Comparison of ENCODE assay signal across 20 cellular contexts in the genomic region with DNA sequence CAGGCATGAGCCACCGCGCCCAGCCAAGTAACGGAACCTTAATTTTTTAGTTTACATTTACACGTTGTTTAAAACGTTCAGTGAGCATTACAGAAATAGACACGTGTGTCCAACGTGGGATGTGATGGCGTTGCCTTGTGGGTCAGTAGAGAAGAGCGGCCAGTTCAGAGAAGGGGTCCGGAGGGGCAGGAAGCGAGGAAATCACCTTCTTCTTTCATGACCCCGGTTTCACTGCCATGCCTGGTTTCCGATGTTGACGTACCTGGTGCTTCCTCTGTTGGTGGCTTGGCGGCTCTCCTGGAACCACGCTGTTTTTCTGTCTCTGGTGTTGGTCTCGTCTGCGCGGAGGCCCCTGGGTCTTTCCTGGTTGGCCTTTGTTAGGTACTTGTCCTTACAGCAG. TPM values are rescaled to one million over a fixed set of nuclear protein-coding genes. Genes with fewer than 3 reads are reported as not detected.
"Had no signal": no experiment of that assay in that cellular context is flagged by ENCODE, and none has a peak within 500 bp of the region (broad histone marks: within the 10 kb centered on the region; RNA-seq: fewer than 3 reads in every experiment).

No MANE protein-coding gene starts in this region.

- H3K27ac ChIP-seq: esophagus squamous epithelium, hepatocyte, parathyroid adenoma, prostate gland, thoracic aorta, transverse colon had no signal

- H3K4me3 Mint-ChIP-seq: dendritic cell treated with granulocyte-macrophage colony-stimulating factor and Interleukin-4, amounts not matched to agents 40 ng/mL and 50 ng/mL, for 4 days; effector memory CD8-positive, alpha-beta T cell; naive thymus-derived CD8-positive, alpha-beta T cell; stimulated activated naive B cell treated with anti-CD40 and anti-IgM and Interleukin-4, amounts not matched to agents 10 μg/mL and 1 μg/mL and 100 μg/mL, for 72 hours; stimulated activated naive CD8-positive, alpha-beta T cell treated with anti-CD3 and anti-CD28 coated beads, Interleukin-15, amount 100 ng/mL, for 72 hours had no signal

- H3K9me3 Mint-ChIP-seq: dendritic cell treated with granulocyte-macrophage colony-stimulating factor and Interleukin-4, amounts not matched to agents 40 ng/mL and 50 ng/mL, for 4 days; effector memory CD8-positive, alpha-beta T cell; naive thymus-derived CD8-positive, alpha-beta T cell; stimulated activated naive CD8-positive, alpha-beta T cell treated with anti-CD3 and anti-CD28 coated beads, Interleukin-15, amount 100 ng/mL, for 72 hours had no signal

- H3K9me3 ChIP-seq: esophagus squamous epithelium, gastroesophageal sphincter, mucosa of descending colon, prostate gland, transverse colon had no signal

- H3K4me1 ChIP-seq: parathyroid adenoma, prostate gland, transverse colon had no signal

- H3K27ac Mint-ChIP-seq: dendritic cell treated with granulocyte-macrophage colony-stimulating factor and Interleukin-4, amounts not matched to agents 40 ng/mL and 50 ng/mL, for 4 days; stimulated activated naive B cell treated with anti-CD40 and anti-IgM and Interleukin-4, amounts not matched to agents 10 μg/mL and 1 μg/mL and 100 μg/mL, for 72 hours had no signal

- H3K79me2 ChIP-seq: parathyroid adenoma had no signal

- H3K27me3 Mint-ChIP-seq: dendritic cell treated with granulocyte-macrophage colony-stimulating factor and Interleukin-4, amounts not matched to agents 40 ng/mL and 50 ng/mL, for 4 days; effector memory CD8-positive, alpha-beta T cell; naive thymus-derived CD8-positive, alpha-beta T cell; stimulated activated naive B cell treated with anti-CD40 and anti-IgM and Interleukin-4, amounts not matched to agents 10 μg/mL and 1 μg/mL and 100 μg/mL, for 72 hours; stimulated activated naive CD8-positive, alpha-beta T cell treated with anti-CD3 and anti-CD28 coated beads, Interleukin-15, amount 100 ng/mL, for 72 hours had no signal

- DNase-seq: effector memory CD8-positive, alpha-beta T cell; esophagus squamous epithelium; foreskin fibroblast; left colon; mammary epithelial cell; naive thymus-derived CD8-positive, alpha-beta T cell; occipital lobe; stimulated activated CD4-positive, alpha-beta T cell treated with anti-CD3 and anti-CD28 coated beads, Interleukin-2, amount 100 ng/mL, for 24 hours; stimulated activated CD4-positive, alpha-beta T cell treated with anti-CD3 and anti-CD28 coated beads, Interleukin-4, amount 100 ng/mL, for 4 hours; stimulated activated naive B cell treated with anti-CD40 and anti-IgM and Interleukin-4, amounts not matched to agents 10 μg/mL and 1 μg/mL and 100 μg/mL, for 72 hours; stimulated activated naive CD8-positive, alpha-beta T cell treated with anti-CD3 and anti-CD28 coated beads, Interleukin-15, amount 100 ng/mL, for 72 hours; transverse colon had no signal

- ATAC-seq: effector memory CD8-positive, alpha-beta T cell; gastroesophageal sphincter; left colon; mucosa of descending colon; naive thymus-derived CD8-positive, alpha-beta T cell; sciatic nerve; stimulated activated naive B cell treated with anti-CD40 and anti-IgM and Interleukin-4, amounts not matched to agents 10 μg/mL and 1 μg/mL and 100 μg/mL, for 72 hours; stimulated activated naive CD8-positive, alpha-beta T cell treated with anti-CD3 and anti-CD28 coated beads, Interleukin-15, amount 100 ng/mL, for 72 hours had no signal

- H3K27me3 ChIP-seq: esophagus squamous epithelium, gastroesophageal sphincter, hepatocyte, transverse colon had no signal

- H3K36me3 ChIP-seq: prostate gland had no signal

- H2AFZ ChIP-seq: hepatocyte, parathyroid adenoma had no signal

- H3K4me3 ChIP-seq: esophagus squamous epithelium, gastroesophageal sphincter, hepatocyte, mucosa of descending colon, prostate gland, thoracic aorta, transverse colon had no signal

- H3K4me2 ChIP-seq: hepatocyte had no signal

RNA-seq across cellular contexts. Expression of gene SLC49A3, which starts 59.5 kb away (rescaled TPM):
- polyA plus RNA-seq: mammary epithelial cell had no signal
